21 cellular contexts compared by ENCODE assay signal in the genomic region with DNA sequence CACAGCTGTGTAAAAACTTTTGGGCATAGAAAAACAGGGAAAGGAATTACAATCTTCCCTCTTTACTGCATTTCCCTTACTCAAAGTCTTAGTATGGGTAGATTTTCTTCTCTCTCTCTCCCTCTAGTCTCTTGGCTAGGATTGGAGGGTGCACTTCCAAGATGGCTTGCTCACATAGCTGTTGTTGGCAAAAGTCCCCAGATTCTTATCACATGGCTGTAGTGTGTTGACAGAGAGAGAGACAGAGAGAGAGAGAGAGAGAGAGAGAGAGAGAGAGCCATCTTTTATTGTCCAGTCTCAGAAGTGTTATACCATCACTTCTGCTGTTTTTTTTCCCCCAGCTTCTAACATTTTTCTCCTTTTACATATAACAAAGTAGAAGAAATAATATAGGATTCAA. TPM values are rescaled to one million over a fixed set of nuclear protein-coding genes. Genes with fewer than 3 reads are reported as not detected.
"Had no signal": no experiment of that assay in that cellular context is flagged by ENCODE, and none has a peak within 500 bp of the region (broad histone marks: within the 10 kb centered on the region; RNA-seq: fewer than 3 reads in every experiment).

No MANE protein-coding gene starts in this region.

- H3K27ac ChIP-seq: left ventricle myocardium inferior, neutrophil, parathyroid adenoma had no signal

- H3K4me3 ChIP-seq: left ventricle myocardium inferior had no signal

- H2AFZ ChIP-seq: parathyroid adenoma had no signal

- H3K36me3 ChIP-seq: left ventricle myocardium inferior, neutrophil had no signal

- H3K79me2 ChIP-seq: parathyroid adenoma had no signal

- ATAC-seq: activated CD4-positive, CD25-positive, alpha-beta regulatory T cell treated with anti-CD3 and anti-CD28 coated beads, Interleukin-2, amount 50 U/mL, for 24 hours; activated T-helper 17 cell treated with anti-CD3 and anti-CD28 coated beads, Interleukin-2, amount 50 U/mL, for 72 hours; natural killer cell; stimulated activated effector memory CD8-positive, alpha-beta T cell treated with anti-CD3 and anti-CD28 coated beads, Interleukin-12 subunit alpha, Interleukin-12 subunit beta, amount 100 ng/mL, for 72 hours had no signal

- DNase-seq: activated CD4-positive, alpha-beta T cell treated with anti-CD3 and anti-CD28 coated beads, Interleukin-2, amount 50 U/mL, for 1 hour; activated naive CD4-positive, alpha-beta T cell treated with Interleukin-2 at 50 U/mL for 16 hours; activated T-cell treated with anti-CD3 and anti-CD28 coated beads for 4 hours; aorta; hippocampal formation; kidney; left ventricle myocardium inferior; natural killer cell had no signal

- H3K4me1 ChIP-seq: parathyroid adenoma had no signal

- H3K27me3 ChIP-seq: neutrophil had no signal

RNA-seq across cellular contexts. Expression of a gene that starts 6.3 kb away (rescaled TPM):
- total RNA-seq: activated T-helper 17 cell treated with anti-CD3 and anti-CD28 coated beads, Interleukin-2, amount 50 U/mL, for 72 hours; aorta; bronchial epithelial cell; cerebellum; dermis microvascular lymphatic vessel endothelial cell; epithelial cell of proximal tubule; fibroblast of villous mesenchyme; glomerular endothelial cell; kidney; left ventricle myocardium inferior; natural killer cell; renal cortical epithelial cell; urinary bladder had no signal

RNA-seq across cellular contexts. Expression of a gene that starts 12.6 kb away (rescaled TPM):
- total RNA-seq: activated T-helper 17 cell treated with anti-CD3 and anti-CD28 coated beads, Interleukin-2, amount 50 U/mL, for 72 hours; aorta; bronchial epithelial cell; cerebellum; dermis microvascular lymphatic vessel endothelial cell; epithelial cell of proximal tubule; fibroblast of villous mesenchyme; glomerular endothelial cell; kidney; left ventricle myocardium inferior; natural killer cell; renal cortical epithelial cell; urinary bladder had no signal

RNA-seq across cellular contexts. Expression of a gene that starts 26.2 kb away (rescaled TPM):
- total RNA-seq: aorta, bronchial epithelial cell, cerebellum, dermis microvascular lymphatic vessel endothelial cell, epithelial cell of proximal tubule, fibroblast of villous mesenchyme, glomerular endothelial cell, kidney, left ventricle myocardium inferior, natural killer cell, renal cortical epithelial cell, urinary bladder had no signal
